In the genomic region with DNA sequence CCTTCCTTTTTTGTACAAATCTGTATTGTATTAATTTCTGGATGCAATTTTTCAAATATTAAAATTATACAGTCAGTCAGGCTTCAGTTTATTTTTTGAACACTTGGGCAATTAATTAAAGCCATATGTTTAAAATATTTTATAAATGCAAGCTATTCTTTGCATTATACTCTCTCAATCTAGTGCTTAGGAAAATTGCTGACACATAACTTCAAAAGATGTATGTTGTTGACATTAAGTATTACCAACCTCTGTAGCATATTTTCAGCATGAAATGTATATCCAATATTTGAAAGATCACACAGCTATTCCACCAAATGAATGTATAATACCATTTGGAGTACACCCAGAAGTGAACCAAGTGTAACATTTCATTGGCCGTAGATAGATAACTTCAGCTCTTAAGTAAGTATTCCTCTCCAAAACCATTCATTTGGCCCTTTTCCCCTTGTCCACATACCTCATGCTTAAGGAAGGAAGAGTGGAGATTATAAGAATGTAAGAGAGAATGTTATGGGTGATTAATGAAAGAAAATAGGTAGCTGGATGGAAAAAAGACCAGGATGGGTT, we compare ENCODE assay signal across 1 cellular context.
TF ChIP-seq lines count a peak whose summit lies in the region.

No MANE protein-coding gene starts in this region.

TF ChIP-seq in SK-N-SH, 30 proteins besides CTCF, POLR2A, EP300 and RAD21 (continued from another document):
- TF ChIP-seq, protein P1, sequence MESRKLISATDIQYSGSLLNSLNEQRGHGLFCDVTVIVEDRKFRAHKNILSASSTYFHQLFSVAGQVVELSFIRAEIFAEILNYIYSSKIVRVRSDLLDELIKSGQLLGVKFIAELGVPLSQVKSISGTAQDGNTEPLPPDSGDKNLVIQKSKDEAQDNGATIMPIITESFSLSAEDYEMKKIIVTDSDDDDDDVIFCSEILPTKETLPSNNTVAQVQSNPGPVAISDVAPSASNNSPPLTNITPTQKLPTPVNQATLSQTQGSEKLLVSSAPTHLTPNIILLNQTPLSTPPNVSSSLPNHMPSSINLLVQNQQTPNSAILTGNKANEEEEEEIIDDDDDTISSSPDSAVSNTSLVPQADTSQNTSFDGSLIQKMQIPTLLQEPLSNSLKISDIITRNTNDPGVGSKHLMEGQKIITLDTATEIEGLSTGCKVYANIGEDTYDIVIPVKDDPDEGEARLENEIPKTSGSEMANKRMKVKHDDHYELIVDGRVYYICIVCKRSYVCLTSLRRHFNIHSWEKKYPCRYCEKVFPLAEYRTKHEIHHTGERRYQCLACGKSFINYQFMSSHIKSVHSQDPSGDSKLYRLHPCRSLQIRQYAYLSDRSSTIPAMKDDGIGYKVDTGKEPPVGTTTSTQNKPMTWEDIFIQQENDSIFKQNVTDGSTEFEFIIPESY (IDR thresholded peaks at IDR 0.05; ENCODE audit: borderline replicate concordance, low read depth) = no peak
TF ChIP-seq in SK-N-SH: peak in this region for 1.
